In genomic region chr11:107770546-107770945, GRCh38 we compare ENCODE assay signal across 12 cellular contexts. TPM values are rescaled to one million over a fixed set of nuclear protein-coding genes. Genes with fewer than 3 reads are reported as not detected.
DNase-seq lines count a peak whose midpoint lies in the region; ATAC-seq and TF ChIP-seq lines count a peak whose summit lies in the region.
"Had no signal": no experiment of that assay in that cellular context is flagged by ENCODE, and none has a peak within 500 bp of the region (broad histone marks: within the 10 kb centered on the region; RNA-seq: fewer than 3 reads in every experiment).

No MANE protein-coding gene starts in this region.

- peak; percentile 19 for DNase-seq in IMR-90
- DNase-seq in esophagus muscularis mucosa (ENCODE audit: extremely low spot score) = peak; percentile 62
- DNase-seq in smooth muscle cell (lab: John Stamatoyannopoulos, UW; ENCODE audit: unreplicated experiment) = no peak
- DNase-seq in stimulated activated CD4-positive, alpha-beta T cell treated with anti-CD3 and anti-CD28 coated beads, Interleukin-4, amount 100 ng/mL, for 24 hours = no peak
- no peak for DNase-seq in T-helper 17 cell
- DNase-seq in activated naive CD4-positive, alpha-beta T cell (lab: John Stamatoyannopoulos, UW) = no peak
- DNase-seq: stimulated activated CD4-positive, alpha-beta T cell treated with anti-CD3 and anti-CD28 coated beads, Interleukin-12 subunit alpha, Interleukin-12 subunit beta, amount 100 ng/mL, for 4 hours had no signal

- no peak overlapping the region for H3K4me3 Mint-ChIP-seq in T-helper 17 cell

- CTCF ChIA-PET in IMR-90 (lab: Yijun Ruan, JAX) = interaction anchor here (0.6 to 2.1 kb wide), 15 partner anchors 10 to 224 kb away, joined by 3 to 10 read pairs (median 3); no protein-coding TSS in a partner anchor

- no peak overlapping the region for H3K23ac ChIP-seq in IMR-90 (ENCODE audit: low read depth, low read length)

- 60% methylated on average over 1 of the region's 3 CpGs; no CpG with 5 or more reads in 1 of the 2 experiments for WGBS in IMR-90 (ENCODE audit: extremely low coverage in 2 of 2, insufficient read length in 1 of 2), 2 experiments
- 51% methylated on average over 3 of the region's 3 CpGs for WGBS in esophagus muscularis mucosa
- WGBS in smooth muscle cell (ENCODE audit: low lambda C conversion rate) = 24% methylated on average over 3 of the region's 3 CpGs

- TF ChIP-seq POLR2A in IMR-90 (IDR thresholded peaks at IDR 0.05; ENCODE audit: low read depth, low read length) (no peak), esophagus muscularis mucosa (IDR thresholded peaks at IDR 0.05; ENCODE audit: low read depth) (no peak)

- H3K27ac Mint-ChIP-seq in T-helper 17 cell = no peak overlapping the region

- peaks cover 2% of the 10 kb centered on the region for H3K4me1 Mint-ChIP-seq in T-helper 17 cell

- H3K4me1 ChIP-seq in IMR-90 (ENCODE audit: control insufficient read depth, insufficient read depth, low read length) (peaks cover 4% of the 10 kb centered on the region), esophagus muscularis mucosa (peaks cover 0 to 6% (median 2%) of the 10 kb centered on the region in 4 donors), smooth muscle cell (ENCODE audit: low read depth) (no peaks in the 10 kb centered on the region)

- no peak overlapping the region for H2AK9ac ChIP-seq in IMR-90 (replicated peaks; ENCODE audit: low read depth, low read length, poor library complexity)

- peak overlapping the region; percentile 17; the same call in 1 of the 2 replicates for H3K18ac ChIP-seq in IMR-90 (ENCODE audit: low read depth, low read length)

- no peak overlapping the region for H2BK15ac ChIP-seq in IMR-90 (ENCODE audit: low read depth, low read length)

- H3K27me3 Mint-ChIP-seq in T-helper 17 cell = peaks cover 41% of the 10 kb centered on the region

- intact Hi-C loops in IMR-90 (cut with micrococcal nuclease) (loop anchor here (2.0 kb wide), 1 partner anchor 82 kb away; no protein-coding TSS in a partner anchor), esophagus muscularis mucosa (cut with DNase I) (loop anchor here (5.0 kb wide), 2 partner anchors 193 to 208 kb away; no protein-coding TSS in a partner anchor)

- in situ Hi-C loops in IMR-90 (cut with MboI; ENCODE audit: low sequenced_read_pairs) = loop anchor here (10.0 kb wide), 1 partner anchor 196 kb away; no protein-coding TSS in a partner anchor

- H3K4me2 ChIP-seq in IMR-90 (ENCODE audit: low read depth, low read length) = peak overlapping the region; percentile 52; the same call in 1 of the 2 replicates
- peak overlapping the region; percentile 49 for H3K4me2 ChIP-seq in smooth muscle cell
- H3K4me2 ChIP-seq: KMS-11 had no signal

- H4K20me1 ChIP-seq in IMR-90 (ENCODE audit: insufficient read depth, low read length) (no peaks in the 10 kb centered on the region), smooth muscle cell (ENCODE audit: low read depth) (no peaks in the 10 kb centered on the region)

- H2AFZ ChIP-seq in IMR-90 (replicated peaks; ENCODE audit: low read length, poor library complexity) (peak overlapping the region; percentile 79), smooth muscle cell (ENCODE audit: low read depth) (peak overlapping the region; percentile 34)

- no peaks in the 10 kb centered on the region for H3K27me3 ChIP-seq in IMR-90 (ENCODE audit: control insufficient read depth, insufficient read depth, low read length)
- no peaks in the 10 kb centered on the region for H3K27me3 ChIP-seq in esophagus muscularis mucosa
- no peaks in the 10 kb centered on the region for H3K27me3 ChIP-seq in smooth muscle cell (ENCODE audit: low read depth)

- H2BK120ac ChIP-seq in IMR-90 (ENCODE audit: low read depth, low read length) = peak overlapping the region; percentile 29; the same call in 1 of the 2 replicates

- H2BK20ac ChIP-seq in IMR-90 (ENCODE audit: low read depth, low read length) = 0 out of 2 replicates have a peak overlapping the region, but pooled peaks have one; percentile 5

- ATAC-seq in GM19395 (IDR thresholded peaks at IDR 0.05; ENCODE audit: unreplicated experiment) (peak; percentile 37), IMR-90 (ENCODE audit: low read depth) (peak; percentile 30), T-helper 17 cell (no peak)

- no peaks in the 10 kb centered on the region for H3K79me2 ChIP-seq in smooth muscle cell (ENCODE audit: low read depth)

- no peak overlapping the region for H3K9ac ChIP-seq in IMR-90 (ENCODE audit: low read depth, low read length)
- H3K9ac ChIP-seq in smooth muscle cell (ENCODE audit: low read depth) = peak overlapping the region; percentile 54
- H3K9ac ChIP-seq: KMS-11 had no signal

- peak overlapping the region; percentile 59 for H2BK5ac ChIP-seq in IMR-90 (ENCODE audit: low read depth, low read length, poor library complexity, severe bottlenecking)

- TF ChIP-seq EP300 in esophagus muscularis mucosa (IDR thresholded peaks at IDR 0.05) = no peak

- 0 out of 2 replicates have a peak, but pooled peaks cover 5% of the 10 kb centered on the region for H3K9me1 ChIP-seq in IMR-90 (ENCODE audit: insufficient read depth, low read length)

- H3K4me3 ChIP-seq in IMR-90 (ENCODE audit: insufficient read depth, low read depth, low read length) (no peak overlapping the region), esophagus muscularis mucosa (no peak overlapping the region), smooth muscle cell (no peak overlapping the region)

- no peak overlapping the region for H4K91ac ChIP-seq in IMR-90 (ENCODE audit: insufficient read depth, low read depth, low read length)

- no peak for TF ChIP-seq CTCF in IMR-90 (conservative IDR thresholded peaks at IDR 0.05; ENCODE audit: low read depth, low read length)
- no peak for TF ChIP-seq CTCF in esophagus muscularis mucosa (IDR thresholded peaks at IDR 0.05)
- no peak for TF ChIP-seq CTCF in smooth muscle cell (IDR thresholded peaks at IDR 0.05; ENCODE audit: borderline replicate concordance, insufficient read depth, poor library complexity, severe bottlenecking)

- no peaks in the 10 kb centered on the region for H3K36me3 ChIP-seq in IMR-90 (ENCODE audit: control insufficient read depth, insufficient read depth, low read length)
- H3K36me3 ChIP-seq in esophagus muscularis mucosa = no peaks in the 10 kb centered on the region
- no peaks in the 10 kb centered on the region for H3K36me3 ChIP-seq in smooth muscle cell (ENCODE audit: low read depth)

- peaks cover 2% of the 10 kb centered on the region for H3K36me3 Mint-ChIP-seq in T-helper 17 cell (ENCODE audit: low read depth)

- POLR2A ChIA-PET in IMR-90 (lab: Charles Lee; ENCODE audit: unreplicated experiment) = no interaction called here

- H3K56ac ChIP-seq in IMR-90 (ENCODE audit: extremely low read depth, insufficient read depth, low read length) = no peak overlapping the region

- H3K14ac ChIP-seq in IMR-90 (replicated peaks; ENCODE audit: low read depth, low read length) = peak overlapping the region; percentile 51; the same call in 1 of the 2 replicates

- dilution Hi-C loops in IMR-90 (cut with HindIII; ENCODE audit: low sequenced_read_pairs, unreplicated experiment) = no loop called here

- H4K8ac ChIP-seq in IMR-90 (ENCODE audit: low read depth in 2 of 2, low read length in 2 of 2) = peak overlapping the region in 1 of 2 experiments; percentile 26; a peak in 1 of 4 replicates

- H3K9me3 ChIP-seq in IMR-90 (ENCODE audit: control insufficient read depth, insufficient read depth, low read length) (no peaks in the 10 kb centered on the region), esophagus muscularis mucosa (no peaks in the 10 kb centered on the region), smooth muscle cell (replicated peaks; ENCODE audit: low read depth) (no peaks in the 10 kb centered on the region), T-helper 17 cell (ENCODE audit: control insufficient read depth, low read length, poor library complexity, severe bottlenecking) (no peaks in the 10 kb centered on the region)

- H3K27ac ChIP-seq in IMR-90 (ENCODE audit: insufficient read depth, low read length) (no peak overlapping the region), esophagus muscularis mucosa (replicated peaks in 1 of 4) (no peak overlapping the region), smooth muscle cell (ENCODE audit: low read depth) (peak overlapping the region; percentile 95)
- H3K27ac ChIP-seq: KMS-11 had no signal

- H3F3A ChIP-seq in smooth muscle cell (ENCODE audit: low read depth) = peaks cover 15% of the 10 kb centered on the region

- TF ChIP-seq RAD21 in IMR-90 (IDR thresholded peaks at IDR 0.05; ENCODE audit: low read length) = no peak

- H4K5ac ChIP-seq in IMR-90 (ENCODE audit: low read depth, low read length) = no peak overlapping the region; the same call in 1 of the 2 replicates

- H3K4ac ChIP-seq in IMR-90 (ENCODE audit: low read depth, low read length) = peak overlapping the region; percentile 30; the same call in 1 of the 2 replicates

- H3K79me1 ChIP-seq in IMR-90 (ENCODE audit: low read depth in 1 of 2, low read length in 2 of 2) = no peaks in the 10 kb centered on the region

- no TSS peak for BruUV-seq in IMR-90 (replicated peaks; lab: Mats Ljungman, UMichigan)

- H2AK5ac ChIP-seq in IMR-90 (ENCODE audit: low read depth, low read length) = no peak overlapping the region

TF ChIP-seq in IMR-90, 13 proteins besides CTCF, POLR2A, EP300 and RAD21:
- no peak for TF ChIP-seq RCOR1 (IDR thresholded peaks at IDR 0.05; ENCODE audit: insufficient replicate concordance, low read length)
- TF ChIP-seq CEBPB (IDR thresholded peaks at IDR 0.05; ENCODE audit: low read depth, low read length) = peak; percentile 18; the same call in 1 of the 2 replicates
- no peak for TF ChIP-seq SMC3 (IDR thresholded peaks at IDR 0.05; ENCODE audit: low read depth, low read length)

RNA-seq across cellular contexts. Expression of gene SLN, which starts 58.7 kb away (rescaled TPM):
- total RNA-seq in IMR-90 (2012; rRNA removed) = not detected in 2 replicates
- not detected in 2 replicates for polyA plus RNA-seq in IMR-90 (2012; rRNA removed)
- polyA plus RNA-seq in IMR-90 (2012; cell fraction: cytosol; rRNA removed) = not detected in 2 replicates
- polyA plus RNA-seq in IMR-90 (2012; cell fraction: nucleus; rRNA removed; ENCODE audit: low replicate concordance) = not detected in 2 replicates
- total RNA-seq in esophagus muscularis mucosa = under 1 TPM in 1 of 4 donors, not detected in 3; 0.65 TPM
- total RNA-seq in smooth muscle cell = not detected in 2 replicates
- 0.82 TPM in 1 of 2 replicates, not detected in the other for polyA plus RNA-seq in smooth muscle cell
- total RNA-seq in T-helper 17 cell = not detected
- total RNA-seq: dermis microvascular lymphatic vessel endothelial cell, G401, SK-MEL-5 had no signal

Comparison
In these comparisons a context has a peak if more than half of its experiments do, and no peak if none do; other contexts are left out.
1. DNase-seq: peak in IMR-90 (single experiment) and esophagus muscularis mucosa (single experiment); none in smooth muscle cell (single experiment), stimulated activated CD4-positive, alpha-beta T cell treated with anti-CD3 and anti-CD28 coated beads, Interleukin-4, amount 100 ng/mL, for 24 hours (single experiment), T-helper 17 cell (0 of 3) and activated naive CD4-positive, alpha-beta T cell (0 of 4).